10 cellular contexts compared by ENCODE assay signal in genomic region chr13:110911880-110912279, GRCh38. TPM values are rescaled to one million over a fixed set of nuclear protein-coding genes. Genes with fewer than 3 reads are reported as not detected.
DNase-seq lines count a peak whose midpoint lies in the region; ATAC-seq, FAIRE-seq and TF ChIP-seq lines count a peak whose summit lies in the region.
"Had no signal": no experiment of that assay in that cellular context is flagged by ENCODE, and none has a peak within 500 bp of the region (broad histone marks: within the 10 kb centered on the region; RNA-seq: fewer than 3 reads in every experiment).

No MANE protein-coding gene starts in this region.

- H3K9me3 Mint-ChIP-seq in HFFc6 = no peaks in the 10 kb centered on the region
- H3K9me3 Mint-ChIP-seq in activated naive CD8-positive, alpha-beta T cell (ENCODE audit: low read depth) = no peaks in the 10 kb centered on the region
- H3K9me3 Mint-ChIP-seq in memory B cell = no peaks in the 10 kb centered on the region

- no peak overlapping the region for H3K4me3 ChIP-seq in A549
- H3K4me3 ChIP-seq in foreskin fibroblast (ENCODE audit: low read depth in 1 of 2, low read length in 2 of 2) = peak overlapping the region in 1 of 2 donors; percentile 96
- peak overlapping the region in 1 of 4 donors; percentile 89 for H3K4me3 ChIP-seq in adrenal gland

- H3K4me3 Mint-ChIP-seq in HFFc6 (peak overlapping the region; percentile 89), memory B cell (peak overlapping the region; percentile 49)
- H3K4me3 Mint-ChIP-seq in activated naive CD8-positive, alpha-beta T cell = peak overlapping the region; percentile 95

- FAIRE-seq in A549 (lab: Jason Lieb, UNC) = no peak

- TF ChIP-seq EP300 in A549 (IDR thresholded peaks at IDR 0.05) = no peak

- POLR2A ChIA-PET in A549 (lab: Yijun Ruan, JAX) = no interaction called here

- TF ChIP-seq POLR2A in A549 (IDR thresholded peaks at IDR 0.05; ENCODE audit: low read length) (no peak), adrenal gland (IDR thresholded peaks at IDR 0.05) (no peak)

- H3K36me3 Mint-ChIP-seq in HFFc6 (ENCODE audit: low read depth) (peaks cover 21% of the 10 kb centered on the region), memory B cell (peaks cover 9% of the 10 kb centered on the region)
- H3K36me3 Mint-ChIP-seq in activated naive CD8-positive, alpha-beta T cell = peaks cover 2% of the 10 kb centered on the region

- H3K27me3 ChIP-seq in adrenal gland = no peaks in the 10 kb centered on the region
- H3K27me3 ChIP-seq: brain microvascular endothelial cell, left lung had no signal

- H3K27ac ChIP-seq in A549 (no peak overlapping the region), adrenal gland (no peak overlapping the region)

- H3K4me2 ChIP-seq in A549 = peak overlapping the region; percentile 83

- H3K4me1 Mint-ChIP-seq in HFFc6 (ENCODE audit: low read depth) (peaks cover 77% of the 10 kb centered on the region), memory B cell (peaks cover 44% of the 10 kb centered on the region)
- peaks cover 69% of the 10 kb centered on the region for H3K4me1 Mint-ChIP-seq in activated naive CD8-positive, alpha-beta T cell (ENCODE audit: low read depth)

- 74% methylated on average over 2 of the region's 2 CpGs for WGBS in A549 (ENCODE audit: missing lambda C conversion rate)
- WGBS in adrenal gland, 4 donors = 79 to 95% (median 80%) methylated on average over 2 of the region's 2 CpGs

- H3K4me1 ChIP-seq in A549 (peaks cover 47% of the 10 kb centered on the region), adrenal gland (replicated peaks in 1 of 2) (peaks cover 19 to 69% of the 10 kb centered on the region in 2 donors)

- no peak for TF ChIP-seq RAD21 in A549 (conservative IDR thresholded peaks at IDR 0.05 in 1 of 2, IDR thresholded peaks at IDR 0.05 in 1 of 2)

- intact Hi-C loops in adrenal gland (cut with DNase I) = loop anchor here in 1 of 2 donors (10.0 kb wide), 2 partner anchors 197 to 303 kb away; partner anchors contain the start of gene ING1

- H3K27me3 Mint-ChIP-seq in HFFc6 (ENCODE audit: insufficient read depth) (0 out of 2 replicates have a peak, but pooled peaks cover 4% of the 10 kb centered on the region), memory B cell (no peaks in the 10 kb centered on the region)
- no peaks in the 10 kb centered on the region for H3K27me3 Mint-ChIP-seq in activated naive CD8-positive, alpha-beta T cell

- H3K9me3 ChIP-seq in A549 = no peaks in the 10 kb centered on the region
- no peaks in the 10 kb centered on the region for H3K9me3 ChIP-seq in adrenal gland (replicated peaks in 1 of 3)
- H3K9me3 ChIP-seq: left lung had no signal

- peak overlapping the region; percentile 90 for H3K27ac Mint-ChIP-seq in HFFc6
- H3K27ac Mint-ChIP-seq in activated naive CD8-positive, alpha-beta T cell = peak overlapping the region; percentile 61
- H3K27ac Mint-ChIP-seq in memory B cell = peak overlapping the region; percentile 53

- TF ChIP-seq CTCF in A549 (IDR thresholded peaks at IDR 0.05) = no peak
- no peak for TF ChIP-seq CTCF in HFFc6 (IDR thresholded peaks at IDR 0.05)
- TF ChIP-seq CTCF in foreskin fibroblast (IDR thresholded peaks at IDR 0.05; ENCODE audit: low read depth, low read length) = no peak
- TF ChIP-seq CTCF in adrenal gland (IDR thresholded peaks at IDR 0.05) = no peak

- peaks cover 0 to 18% of the 10 kb centered on the region in 2 donors for H3K36me3 ChIP-seq in adrenal gland (replicated peaks in 1 of 2)

- no peak for DNase-seq in A549 (ENCODE audit: low read depth in 1 of 2, low spot score in 1 of 2)
- peak; percentile 40 for DNase-seq in HFFc6
- DNase-seq in memory B cell (ENCODE audit: low spot score in 2 of 2) = no peak
- DNase-seq in foreskin fibroblast = no peak
- DNase-seq in NCI-H82 (lab: John Stamatoyannopoulos, UW) = no peak
- DNase-seq in adrenal gland = no peak
- no peak for DNase-seq in activated CD8-positive, alpha-beta memory T cell treated with anti-CD3 and anti-CD28 coated beads, Interleukin-2, amount 50 U/mL, for 48 hours
- DNase-seq: brain microvascular endothelial cell, left lung had no signal

- CTCF ChIA-PET in A549 (lab: Yijun Ruan, JAX) = no interaction called here

- ATAC-seq in A549 (no peak), memory B cell (ENCODE audit: low read depth) (no peak)
- ATAC-seq: left lung had no signal

TF ChIP-seq in A549, 52 proteins besides CTCF, POLR2A, EP300 and RAD21:
- TF ChIP-seq E2F6 (IDR thresholded peaks at IDR 0.05; ENCODE audit: borderline replicate concordance, low read depth) (no peak), MYC (IDR thresholded peaks at IDR 0.05; ENCODE audit: borderline replicate concordance, low read length) (no peak), CHD4 (IDR thresholded peaks at IDR 0.05; ENCODE audit: borderline replicate concordance) (no peak), CEBPB (IDR thresholded peaks at IDR 0.05) (no peak), KDM1A (IDR thresholded peaks at IDR 0.05; ENCODE audit: low read depth) (no peak), HMGXB4 (CRISPR knock-in tag; IDR thresholded peaks at IDR 0.05; ENCODE audit: borderline replicate concordance) (no peak)

RNA-seq across cellular contexts. Expression of gene ANKRD10, which starts 3.0 kb away (rescaled TPM):
- polyA plus RNA-seq in A549 (2011; rRNA removed) (60.2 and 66.0 TPM in 2 replicates), A549 (2017; fragmentation: RNase III; extraction: RNeasy Plus Mini Kit Qiagen cat#74134 plus additional on column Dnase treatment) (27.8 to 35.9 TPM (median 32.1 TPM) in 3 replicates), adrenal gland (100 to 1,000 TPM in 2 of 3 donors, 10 to 100 TPM in 1; 36.5 to 139 (median 116) TPM)
- polyA plus RNA-seq in A549 (2012; cell fraction: cytosol; rRNA removed) = 23.3 and 26.1 TPM in 2 replicates
- 72.9 and 89.4 TPM in 2 replicates for polyA plus RNA-seq in A549 (2012; cell fraction: nucleus; rRNA removed)
- 56.5 and 92.3 TPM in 2 replicates for polyA minus RNA-seq in A549 (2011; rRNA and poly(A)+ RNA removed)
- total RNA-seq in HFFc6 (2021; fragmentation: NEBNext Ultra II Directional; extraction: Animal tissue kit (Norgen Biotek cat#: 25700)) = 10 to 100 TPM; 27.1 to 37.2 (median 33.5) TPM
- 100 to 1,000 TPM in 3 of 8 donors, 10 to 100 TPM in 5; 50.1 to 126 (median 91.6) TPM for total RNA-seq in adrenal gland
